23 cellular contexts compared by ENCODE assay signal in genomic region chr3:21020681-21021080, GRCh38.
DNase-seq lines count a peak whose midpoint lies in the region; ATAC-seq, FAIRE-seq and TF ChIP-seq lines count a peak whose summit lies in the region.
"Had no signal": no experiment of that assay in that cellular context is flagged by ENCODE, and none has a peak within 500 bp of the region (broad histone marks: within the 10 kb centered on the region; RNA-seq: fewer than 3 reads in every experiment).

No MANE protein-coding gene starts in this region.

- CTCF ChIA-PET in PC-3 (lab: Charles Lee), result no interaction called here

- peak; percentile 80 for FAIRE-seq in bronchial epithelial cell (lab: Jason Lieb, UNC)
- FAIRE-seq: GM12878, RCC 7860 had no signal

- H3K9me2 ChIP-seq in Karpas-422 (replicated peaks; ENCODE audit: insufficient read depth, low read length) (no peaks in the 10 kb centered on the region), PC-3 (replicated peaks; ENCODE audit: low read length) (no peaks in the 10 kb centered on the region)

- H3K79me2 ChIP-seq in Karpas-422 (ENCODE audit: low read length) (no peaks in the 10 kb centered on the region), PC-3 (ENCODE audit: low read length) (no peaks in the 10 kb centered on the region)

- H3K36me3 ChIP-seq in Karpas-422 (ENCODE audit: insufficient read depth, low read length) (no peaks in the 10 kb centered on the region), PC-3 (ENCODE audit: low read depth, low read length) (no peaks in the 10 kb centered on the region), bronchial epithelial cell (ENCODE audit: control insufficient read depth, insufficient read depth, low read length) (no peaks in the 10 kb centered on the region)

- no peaks in the 10 kb centered on the region for H3F3A ChIP-seq in PC-3 (ENCODE audit: low read length, unreplicated experiment)

- ATAC-seq in PC-3 (peak; percentile 62), GM21390 (IDR thresholded peaks at IDR 0.05; ENCODE audit: unreplicated experiment) (no peak)
- ATAC-seq: GM12878 had no signal

- H3K4me3 ChIP-seq in Karpas-422 (ENCODE audit: low read length), result no peak overlapping the region
- H3K4me3 ChIP-seq in PC-3 (ENCODE audit: low read length), result no peak overlapping the region
- H3K4me3 ChIP-seq in bronchial epithelial cell (ENCODE audit: low read depth, low read length), result no peak overlapping the region
- H3K4me3 ChIP-seq: GM12878 had no signal

- intact Hi-C loops in PC-3 (cut with micrococcal nuclease), result no loop called here

- peaks cover 8% of the 10 kb centered on the region for H3K4me1 ChIP-seq in Karpas-422 (ENCODE audit: low read length)
- peaks cover 17% of the 10 kb centered on the region for H3K4me1 ChIP-seq in PC-3 (ENCODE audit: insufficient read depth, low read length)
- H3K4me1 ChIP-seq: Caco-2 had no signal

- no TSS peak for BruUV-seq in PC-3 (replicated peaks; lab: Mats Ljungman, UMichigan)

- no peaks in the 10 kb centered on the region for H3K27me3 ChIP-seq in Karpas-422 (ENCODE audit: low read length)
- H3K27me3 ChIP-seq in PC-3 (ENCODE audit: low read length), result no peaks in the 10 kb centered on the region
- H3K27me3 ChIP-seq in bronchial epithelial cell (ENCODE audit: control insufficient read depth, insufficient read depth, low read length), result no peaks in the 10 kb centered on the region

- TF ChIP-seq CTCF in PC-3 (conservative IDR thresholded peaks at IDR 0.05; ENCODE audit: low read depth, low read length) (no peak), bronchial epithelial cell (IDR thresholded peaks at IDR 0.05; ENCODE audit: insufficient read depth, low read length, severe bottlenecking) (no peak)

- H3K9ac ChIP-seq in Karpas-422 (ENCODE audit: low read length), result no peak overlapping the region
- no peak overlapping the region for H3K9ac ChIP-seq in PC-3 (ENCODE audit: low read length)

- H3K4me2 ChIP-seq in Karpas-422 (ENCODE audit: low read depth, low read length, poor library complexity, severe bottlenecking), result no peak overlapping the region
- no peak overlapping the region for H3K4me2 ChIP-seq in PC-3 (ENCODE audit: low read length)

- no peaks in the 10 kb centered on the region for H4K20me1 ChIP-seq in Karpas-422 (ENCODE audit: insufficient read depth, low read depth, low read length)
- H4K20me1 ChIP-seq in PC-3 (ENCODE audit: low read length), result no peaks in the 10 kb centered on the region

- POLR2A ChIA-PET in PC-3 (lab: Charles Lee; ENCODE audit: unreplicated experiment), result no interaction called here

- H2AFZ ChIP-seq in Karpas-422 (ENCODE audit: low read length), result no peak overlapping the region
- no peak overlapping the region for H2AFZ ChIP-seq in PC-3 (ENCODE audit: low read length)

- H3K9me3 ChIP-seq in Karpas-422 (ENCODE audit: low read length) (peaks cover 14% of the 10 kb centered on the region), PC-3 (ENCODE audit: low read length) (no peaks in the 10 kb centered on the region)
- H3K9me3 ChIP-seq: Caco-2 had no signal

- H3K27ac ChIP-seq in Karpas-422 (ENCODE audit: low read length) (0 out of 2 replicates have a peak overlapping the region, but pooled peaks have one; percentile 46), PC-3 (ENCODE audit: low read length) (no peak overlapping the region)
- H3K27ac ChIP-seq: HL-60 had no signal

- peak; percentile 42 for DNase-seq in Karpas-422
- peak; percentile 34 for DNase-seq in PC-3
- no peak for DNase-seq in bronchial epithelial cell (ENCODE audit: low read depth)
- peak; percentile 9 for DNase-seq in retina
- DNase-seq in NOMO-1 treated with dmso at 0.1 percent for 144 hours (lab: John Stamatoyannopoulos, UW; ENCODE audit: unreplicated experiment), result no peak
- no peak for DNase-seq in LoVo (ENCODE audit: low spot score)
- DNase-seq: Caco-2; CD4-positive, alpha-beta memory T cell; DMS 273 treated with DMSO at 0.1 percent for 48 hours; DND-41; GOT3; HCEC 1CT; KBM-7; NCI-H1092 treated with DMSO at 0.1 percent for 48 hours; NCI-H146; NCI-H2029 treated with DMSO at 0.1 percent for 48 hours; NCI-H446 treated with DMSO at 0.1 percent for 48 hours; NCI-H526 treated with DMSO at 0.1 percent for 48 hours; Right ventricle myocardium superior had no signal

Comparison
In these comparisons a context has a peak if more than half of its experiments do, and no peak if none do; other contexts are left out.
1. DNase-seq: peak in Karpas-422 (single experiment), PC-3 (single experiment) and retina (single experiment); none in bronchial epithelial cell (single experiment), NOMO-1 treated with dmso at 0.1 percent for 144 hours (single experiment) and LoVo (single experiment).